ENCODE assay signal across 17 cellular contexts in genomic region chr20:49039854-49040253, GRCh38. TPM values are rescaled to one million over a fixed set of nuclear protein-coding genes. Genes with fewer than 3 reads are reported as not detected.
A peak's percentile ranks its signal among the peaks of the same experiment; 100 is the strongest.
DNase-seq lines count a peak whose midpoint lies in the region; ATAC-seq and TF ChIP-seq lines count a peak whose summit lies in the region.
"Had no signal": no experiment of that assay in that cellular context is flagged by ENCODE, and none has a peak within 500 bp of the region (broad histone marks: within the 10 kb centered on the region; RNA-seq: fewer than 3 reads in every experiment).

No MANE protein-coding gene starts in this region.

- WGBS in endodermal cell (ENCODE audit: insufficient coverage in 1 of 2, insufficient read length in 1 of 2), 2 experiments: 83 to 96% methylated on average over 1 to 4 of the region's 5 CpGs

- no peak for TF ChIP-seq CTCF in CD4-positive, alpha-beta T cell (IDR thresholded peaks at IDR 0.05)
- TF ChIP-seq CTCF in endodermal cell (conservative IDR thresholded peaks at IDR 0.05): no peak
- no peak for TF ChIP-seq CTCF in neural crest cell (conservative IDR thresholded peaks at IDR 0.05)
- no peak for TF ChIP-seq CTCF in GM23338 (conservative IDR thresholded peaks at IDR 0.05; ENCODE audit: low read depth in 2 of 2)

- no peaks in the 10 kb centered on the region for H3K79me2 ChIP-seq in GM23338 (replicated peaks; ENCODE audit: insufficient read depth)

- no peak overlapping the region for H3K9ac ChIP-seq in endodermal cell (ENCODE audit: extremely low read depth, low read length, poor library complexity, severe bottlenecking)
- H3K9ac ChIP-seq: BLaER1 treated with 17β-estradiol and CSF1 and Interleukin-3, amounts not matched to agents 10 nM and 100 nM; KMS-11 had no signal

- H3F3A ChIP-seq in GM23338 (replicated peaks; ENCODE audit: low read depth): no peaks in the 10 kb centered on the region

- peak overlapping the region; percentile 6 for H3K27ac Mint-ChIP-seq in CD4-positive, alpha-beta T cell
- H3K27ac Mint-ChIP-seq in T-helper 17 cell: peak overlapping the region; percentile 21
- H3K27ac Mint-ChIP-seq in endodermal cell: no peak overlapping the region
- H3K27ac Mint-ChIP-seq in neural crest cell (ENCODE audit: unreplicated experiment): peak overlapping the region; percentile 31
- no peak overlapping the region for H3K27ac Mint-ChIP-seq in GM23338
- H3K27ac Mint-ChIP-seq: B cell, H9 had no signal

- H3K4me3 ChIP-seq in endodermal cell (ENCODE audit: low read length) (no peak overlapping the region), GM23338 (no peak overlapping the region), MG63 (no peak overlapping the region)
- H3K4me3 ChIP-seq: BLaER1 treated with 17β-estradiol and CSF1 and Interleukin-3, amounts not matched to agents 10 nM and 100 nM had no signal

- no peak overlapping the region for H2AFZ ChIP-seq in GM23338

- H3K4me1 ChIP-seq in endodermal cell (ENCODE audit: control insufficient read depth, insufficient read depth, low read length) (no peaks in the 10 kb centered on the region), GM23338 (ENCODE audit: insufficient read depth) (peaks cover 8% of the 10 kb centered on the region)

- peaks cover 20% of the 10 kb centered on the region for H3K4me1 Mint-ChIP-seq in CD4-positive, alpha-beta T cell (ENCODE audit: low read depth)
- H3K4me1 Mint-ChIP-seq in T-helper 17 cell (peaks cover 10% of the 10 kb centered on the region), endodermal cell (no peaks in the 10 kb centered on the region), neural crest cell (peaks cover 5% of the 10 kb centered on the region), GM23338 (peaks cover 8% of the 10 kb centered on the region; the same call in 2 of the 3 replicates)

- CTCF ChIA-PET in CD4-positive, alpha-beta T cell (lab: Charles Lee): no interaction called here

- POLR2A ChIA-PET in CD4-positive, alpha-beta T cell (lab: Charles Lee): no interaction called here

- H3K9me3 Mint-ChIP-seq in CD4-positive, alpha-beta T cell: no peaks in the 10 kb centered on the region
- H3K9me3 Mint-ChIP-seq in endodermal cell (no peaks in the 10 kb centered on the region), neural crest cell (no peaks in the 10 kb centered on the region), GM23338 (no peaks in the 10 kb centered on the region)
- H3K9me3 Mint-ChIP-seq: CD4-positive, alpha-beta memory T cell; H9 had no signal

- no peak for ATAC-seq in CD4-positive, alpha-beta T cell (ENCODE audit: poor library complexity)
- ATAC-seq in T-helper 17 cell: no peak
- no peak for ATAC-seq in GM23338

- no peak for DNase-seq in CD4-positive, alpha-beta T cell
- DNase-seq in T-helper 17 cell: no peak
- DNase-seq in endodermal cell: peak; percentile 28
- no peak for DNase-seq in neural crest cell (ENCODE audit: low read depth, low spot score)
- no peak for DNase-seq in COLO829 (ENCODE audit: low spot score)
- no peak for DNase-seq in CD1c-positive myeloid dendritic cell (ENCODE audit: extremely low spot score)
- no peak for DNase-seq in GM23338 (ENCODE audit: low spot score)
- DNase-seq in MG63: no peak
- DNase-seq: CD4-positive, alpha-beta memory T cell; DMS 273 treated with DMSO at 0.1 percent for 48 hours; DMS53; DND-41; EL; H9 had no signal

- peaks cover 3% of the 10 kb centered on the region; the same call in 1 of the 2 replicates for H4K20me1 ChIP-seq in GM23338 (replicated peaks; ENCODE audit: insufficient read depth)

- H3K9me3 ChIP-seq in CD4-positive, alpha-beta T cell (ENCODE audit: control insufficient read depth, low read length): no peaks in the 10 kb centered on the region
- H3K9me3 ChIP-seq in T-helper 17 cell (ENCODE audit: control insufficient read depth, low read length, poor library complexity, severe bottlenecking): no peaks in the 10 kb centered on the region
- no peaks in the 10 kb centered on the region for H3K9me3 ChIP-seq in endodermal cell (ENCODE audit: control insufficient read depth, low read length)
- no peaks in the 10 kb centered on the region for H3K9me3 ChIP-seq in MG63
- H3K9me3 ChIP-seq: BLaER1 treated with 17β-estradiol and CSF1 and Interleukin-3, amounts not matched to agents 10 nM and 100 nM had no signal

- peaks cover 2% of the 10 kb centered on the region for H3K36me3 Mint-ChIP-seq in CD4-positive, alpha-beta T cell (ENCODE audit: low read depth)
- H3K36me3 Mint-ChIP-seq in T-helper 17 cell (ENCODE audit: low read depth) (no peaks in the 10 kb centered on the region), endodermal cell (ENCODE audit: low read depth) (peaks cover 4% of the 10 kb centered on the region), neural crest cell (ENCODE audit: low read depth) (no peaks in the 10 kb centered on the region), GM23338 (ENCODE audit: low read depth) (no peaks in the 10 kb centered on the region)

- no peaks in the 10 kb centered on the region for H3K27me3 Mint-ChIP-seq in CD4-positive, alpha-beta T cell
- H3K27me3 Mint-ChIP-seq in T-helper 17 cell: no peaks in the 10 kb centered on the region
- no peaks in the 10 kb centered on the region for H3K27me3 Mint-ChIP-seq in endodermal cell (ENCODE audit: insufficient read depth)
- H3K27me3 Mint-ChIP-seq in neural crest cell (ENCODE audit: low read depth): no peaks in the 10 kb centered on the region
- peaks cover 5% of the 10 kb centered on the region for H3K27me3 Mint-ChIP-seq in GM23338 (ENCODE audit: insufficient read depth, low read depth, poor library complexity)
- H3K27me3 Mint-ChIP-seq: B cell; CD4-positive, alpha-beta memory T cell had no signal

- H3K27me3 ChIP-seq in CD4-positive, alpha-beta T cell (ENCODE audit: control insufficient read depth, insufficient read depth, low read length): no peaks in the 10 kb centered on the region
- no peaks in the 10 kb centered on the region for H3K27me3 ChIP-seq in endodermal cell (ENCODE audit: control insufficient read depth, insufficient read depth, low read length, poor library complexity, severe bottlenecking)
- no peaks in the 10 kb centered on the region for H3K27me3 ChIP-seq in GM23338 (ENCODE audit: insufficient read depth)
- no peaks in the 10 kb centered on the region for H3K27me3 ChIP-seq in MG63

- H3K4me3 Mint-ChIP-seq in CD4-positive, alpha-beta T cell: no peak overlapping the region
- H3K4me3 Mint-ChIP-seq in T-helper 17 cell (no peak overlapping the region), endodermal cell (no peak overlapping the region), neural crest cell (no peak overlapping the region), GM23338 (no peak overlapping the region)
- H3K4me3 Mint-ChIP-seq: B cell; CD4-positive, alpha-beta memory T cell; H9 had no signal

- no peak overlapping the region for H3K4me2 ChIP-seq in GM23338
- H3K4me2 ChIP-seq: KMS-11 had no signal

- H3K36me3 ChIP-seq in endodermal cell (ENCODE audit: control insufficient read depth, insufficient read depth, low read length) (peaks cover 18% of the 10 kb centered on the region), GM23338 (ENCODE audit: insufficient read depth) (no peaks in the 10 kb centered on the region), MG63 (peaks cover 18% of the 10 kb centered on the region)

- no peak overlapping the region for H3K27ac ChIP-seq in CD4-positive, alpha-beta T cell (ENCODE audit: low read depth, low read length)
- H3K27ac ChIP-seq in endodermal cell (ENCODE audit: low read depth, low read length) (no peak overlapping the region), GM23338 (ENCODE audit: low read depth) (no peak overlapping the region)
- H3K27ac ChIP-seq: BLaER1 treated with 17β-estradiol and CSF1 and Interleukin-3, amounts not matched to agents 10 nM and 100 nM; KMS-11 had no signal

- H3K9me2 ChIP-seq in GM23338 (ENCODE audit: insufficient read depth): no peaks in the 10 kb centered on the region

- intact Hi-C loops in CD4-positive, alpha-beta T cell (cut with DNase I, micrococcal nuclease): loop anchor here in 1 of 2 experiments (10.0 kb wide), 1 partner anchor 895 kb away; the partner anchor contains the start of gene RNF114

TF ChIP-seq in GM23338, 12 proteins besides CTCF, POLR2A, EP300 and RAD21 (continues in another document):
- TF ChIP-seq ZNF114 (CRISPR knock-in tag; IDR thresholded peaks at IDR 0.05): no peak

RNA-seq across cellular contexts. Expression of gene CSE1L, which starts 6.3 kb away (rescaled TPM):
- 10 to 100 TPM; 30.0 to 30.1 TPM for total RNA-seq in CD4-positive, alpha-beta T cell
- total RNA-seq in T-helper 17 cell (10 to 100 TPM; 26.8 to 33.0 TPM), endodermal cell (100 to 1,000 TPM; 161 to 180 TPM), neural crest cell (186 and 196 TPM in 2 replicates)
- 186 TPM for polyA plus RNA-seq in endodermal cell (2013, experiment 1 of 2)
- polyA plus RNA-seq in endodermal cell (2013, experiment 2 of 2): 178 TPM
- 312 and 326 TPM in 2 replicates for total RNA-seq in GM23338 (2014; rRNA removed; shearing (Covaris generic))
- polyA plus RNA-seq in GM23338 (2016; fragmentation: Nextera tagmentation; extraction: Ambion mirVana): 147 and 163 TPM in 2 replicates
- 290 and 418 TPM in 2 replicates for total RNA-seq in MG63 (2014; rRNA removed; shearing (Covaris generic); ENCODE audit: low replicate concordance)

Comparison
In these comparisons a context has a peak if more than half of its experiments do, and no peak if none do; other contexts are left out.
1. H3K27ac Mint-ChIP-seq: peak in CD4-positive, alpha-beta T cell (single experiment), T-helper 17 cell (single experiment) and neural crest cell (single experiment); none in endodermal cell (single experiment) and GM23338 (single experiment).